ENCODE assay signal across 10 cellular contexts in genomic region chr16:85074225-85074914, GRCh38. TPM values are rescaled to one million over a fixed set of nuclear protein-coding genes. Genes with fewer than 3 reads are reported as not detected.
"Had no signal": no experiment of that assay in that cellular context is flagged by ENCODE, and none has a peak within 500 bp of the region (broad histone marks: within the 10 kb centered on the region; RNA-seq: fewer than 3 reads in every experiment).

No MANE protein-coding gene starts in this region.

- H3K9me3 ChIP-seq: HAP-1 had no signal

- H3K27ac ChIP-seq: GM23248, HL-60 had no signal

- H3K4me3 ChIP-seq: GM23248, HAP-1 had no signal

- H3K27ac Mint-ChIP-seq: IgD-negative memory B cell had no signal

- DNase-seq: GM23248, GOT3 had no signal

- H3K36me3 ChIP-seq: HAP-1 had no signal

- H3K4me3 Mint-ChIP-seq: IgD-negative memory B cell had no signal

- ATAC-seq: HCT116, HepG2 had no signal

RNA-seq across cellular contexts. Expression of gene CIBAR2, which starts 37.9 kb away (rescaled TPM):
- total RNA-seq: GM23248, H4, H7, HepG2, HT1080 had no signal
